In the genomic region with DNA sequence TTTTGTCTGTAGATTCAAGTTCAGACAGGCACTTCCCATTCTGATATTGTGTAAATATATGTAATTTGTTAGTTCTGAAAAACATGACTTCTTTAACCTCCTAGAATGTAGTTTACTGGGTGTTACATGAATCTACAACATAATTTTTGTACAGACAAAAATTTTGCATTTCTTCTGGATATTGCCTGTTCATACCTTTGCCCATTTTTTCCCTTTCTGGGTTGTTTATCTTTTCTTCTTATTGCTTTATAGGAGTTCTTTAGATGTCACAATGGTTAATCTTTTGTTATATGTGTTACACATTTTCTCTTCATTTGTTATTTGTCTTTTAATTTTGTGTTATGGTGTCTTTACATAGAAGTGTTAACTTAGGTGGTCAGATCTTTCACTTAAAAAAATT, we compare ENCODE assay signal across 5 cellular contexts. TPM values are rescaled to one million over a fixed set of nuclear protein-coding genes. Genes with fewer than 3 reads are reported as not detected.
DNase-seq lines count a peak whose midpoint lies in the region; ATAC-seq, FAIRE-seq and TF ChIP-seq lines count a peak whose summit lies in the region.
"Not testable (repeated sequence)": the region's sequence is repeated elsewhere in the genome, so short reads cannot be mapped to it uniquely, and the experiment has no call there.

No MANE protein-coding gene starts in this region.

- TF ChIP-seq RAD21 in K562 (CRISPR knock-in tag; conservative IDR thresholded peaks at IDR 0.05 in 1 of 2, IDR thresholded peaks at IDR 0.05 in 1 of 2), result not testable (repeated sequence)

- intact Hi-C loops in K562 (cut with micrococcal nuclease); kidney (cut with DNase I): not testable (repeated sequence)

- not testable (repeated sequence) for BruUV-seq in K562 (replicated peaks; lab: Mats Ljungman, UMichigan)

- ATAC-seq in K562, result not testable (repeated sequence)

- H2AFZ ChIP-seq in K562 (ENCODE audit: low read depth, low read length), result not testable (repeated sequence)

- CTCF ChIA-PET in K562 (lab: Yijun Ruan, JAX; ENCODE audit: low intra/inter-chr PET ratio), result not testable (repeated sequence)

- DNase-seq in RCC 7860 (ENCODE audit: low spot score); K562 (ENCODE audit: extremely low read depth in 1 of 4, low spot score in 3 of 4); frontal cortex (ENCODE audit: low spot score in 2 of 2); kidney: not testable (repeated sequence)

- H4K20me1 ChIP-seq in K562 (replicated peaks; ENCODE audit: control insufficient read depth, insufficient read depth, low read length), result not testable (repeated sequence)

- POLR2A ChIA-PET in K562 (lab: Yijun Ruan, JAX), result not testable (repeated sequence)

- TF ChIP-seq POLR2A in K562 (conservative IDR thresholded peaks at IDR 0.05), result not testable (repeated sequence)

- H3K27ac ChIP-seq in K562 (ENCODE audit: extremely low read depth, low read depth, low read length); kidney (ENCODE audit: low read depth in 2 of 2, low read length in 2 of 2): not testable (repeated sequence)

- TF ChIP-seq CTCF in K562 (IDR thresholded peaks at IDR 0.05 in 2 of 3, conservative IDR thresholded peaks at IDR 0.05 in 1 of 3; ENCODE audit: insufficient read depth in 2 of 3, low read depth in 1 of 3, low read length in 3 of 3); kidney (IDR thresholded peaks at IDR 0.05; ENCODE audit: borderline replicate concordance, extremely low read depth, insufficient read depth): not testable (repeated sequence)

- not testable (repeated sequence) for H3K9me1 ChIP-seq in K562 (ENCODE audit: control insufficient read depth, insufficient read depth, low read length)

- FAIRE-seq in G401.6 (lab: Jason Lieb, UNC), result peak; percentile 40
- peak; percentile 70 for FAIRE-seq in RCC 7860 (lab: Jason Lieb, UNC)
- peak; percentile 60 for FAIRE-seq in K562 (lab: Jason Lieb, UNC)
- FAIRE-seq in frontal cortex (lab: Jason Lieb, UNC), result peak; percentile 24
- FAIRE-seq in kidney (lab: Jason Lieb, UNC), result peak; percentile 85

- not testable (repeated sequence) for H3K9ac ChIP-seq in K562 (ENCODE audit: insufficient read depth in 1 of 2, low read depth in 2 of 2, low read length in 2 of 2); kidney (ENCODE audit: low read length in 2 of 2)

- not testable (repeated sequence) for H3K4me2 ChIP-seq in K562 (ENCODE audit: insufficient read depth, low read length)

- H3K36me3 ChIP-seq in K562 (ENCODE audit: control insufficient read depth, insufficient read depth, low read length); kidney (ENCODE audit: control insufficient read depth in 1 of 2, insufficient read depth in 2 of 2, low read length in 2 of 2): not testable (repeated sequence)

- TF ChIP-seq EP300 in K562 (IDR thresholded peaks at IDR 0.05; ENCODE audit: low read length), result not testable (repeated sequence)

- in situ Hi-C loops in K562 (cut with MboI), result not testable (repeated sequence)

- H3K79me2 ChIP-seq in K562 (ENCODE audit: control insufficient read depth, insufficient read depth, low read length), result peaks cover 34% of the 10 kb centered on the region

- H3K4me1 ChIP-seq in K562 (replicated peaks in 1 of 2; ENCODE audit: control insufficient read depth in 2 of 2, insufficient read depth in 2 of 2, low read length in 2 of 2); kidney (ENCODE audit: control insufficient read depth in 1 of 2, insufficient read depth in 1 of 2, low read depth in 1 of 2, low read length in 2 of 2): not testable (repeated sequence)

- not testable (repeated sequence) for H3K9me3 ChIP-seq in K562 (replicated peaks; ENCODE audit: control insufficient read depth, insufficient read depth, low read depth, low read length); kidney (ENCODE audit: control insufficient read depth in 1 of 2, low read length in 2 of 2)

- H3K4me3 ChIP-seq in K562; kidney (ENCODE audit: low read length in 2 of 2): not testable (repeated sequence)

- H3K27me3 ChIP-seq in K562 (ENCODE audit: control insufficient read depth in 2 of 2, insufficient read depth in 2 of 2, low read length in 2 of 2), result not testable (repeated sequence)

TF ChIP-seq in K562, 482 proteins besides CTCF, POLR2A, EP300 and RAD21:
- TF ChIP-seq, protein P1, sequence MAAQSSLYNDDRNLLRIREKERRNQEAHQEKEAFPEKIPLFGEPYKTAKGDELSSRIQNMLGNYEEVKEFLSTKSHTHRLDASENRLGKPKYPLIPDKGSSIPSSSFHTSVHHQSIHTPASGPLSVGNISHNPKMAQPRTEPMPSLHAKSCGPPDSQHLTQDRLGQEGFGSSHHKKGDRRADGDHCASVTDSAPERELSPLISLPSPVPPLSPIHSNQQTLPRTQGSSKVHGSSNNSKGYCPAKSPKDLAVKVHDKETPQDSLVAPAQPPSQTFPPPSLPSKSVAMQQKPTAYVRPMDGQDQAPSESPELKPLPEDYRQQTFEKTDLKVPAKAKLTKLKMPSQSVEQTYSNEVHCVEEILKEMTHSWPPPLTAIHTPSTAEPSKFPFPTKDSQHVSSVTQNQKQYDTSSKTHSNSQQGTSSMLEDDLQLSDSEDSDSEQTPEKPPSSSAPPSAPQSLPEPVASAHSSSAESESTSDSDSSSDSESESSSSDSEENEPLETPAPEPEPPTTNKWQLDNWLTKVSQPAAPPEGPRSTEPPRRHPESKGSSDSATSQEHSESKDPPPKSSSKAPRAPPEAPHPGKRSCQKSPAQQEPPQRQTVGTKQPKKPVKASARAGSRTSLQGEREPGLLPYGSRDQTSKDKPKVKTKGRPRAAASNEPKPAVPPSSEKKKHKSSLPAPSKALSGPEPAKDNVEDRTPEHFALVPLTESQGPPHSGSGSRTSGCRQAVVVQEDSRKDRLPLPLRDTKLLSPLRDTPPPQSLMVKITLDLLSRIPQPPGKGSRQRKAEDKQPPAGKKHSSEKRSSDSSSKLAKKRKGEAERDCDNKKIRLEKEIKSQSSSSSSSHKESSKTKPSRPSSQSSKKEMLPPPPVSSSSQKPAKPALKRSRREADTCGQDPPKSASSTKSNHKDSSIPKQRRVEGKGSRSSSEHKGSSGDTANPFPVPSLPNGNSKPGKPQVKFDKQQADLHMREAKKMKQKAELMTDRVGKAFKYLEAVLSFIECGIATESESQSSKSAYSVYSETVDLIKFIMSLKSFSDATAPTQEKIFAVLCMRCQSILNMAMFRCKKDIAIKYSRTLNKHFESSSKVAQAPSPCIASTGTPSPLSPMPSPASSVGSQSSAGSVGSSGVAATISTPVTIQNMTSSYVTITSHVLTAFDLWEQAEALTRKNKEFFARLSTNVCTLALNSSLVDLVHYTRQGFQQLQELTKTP (IDR thresholded peaks at IDR 0.05; ENCODE audit: low read depth in 1 of 2, partially characterized antibody in 2 of 2), result peak in 1 of 2 experiments; percentile 98
- peak in 1 of 2 experiments; percentile 34; a peak in 1 of 4 replicates for TF ChIP-seq TRIM24 (IDR thresholded peaks at IDR 0.05)

RNA-seq across cellular contexts. Expression of gene ERV3-1, which starts 44.7 kb away (rescaled TPM):
- 63.4 and 111 TPM in 2 replicates for total RNA-seq in K562 (2011; cell fraction: chromatin; rRNA removed; ENCODE audit: low replicate concordance)
- 46.4 and 53.8 TPM in 2 replicates for total RNA-seq in K562 (2011; cell fraction: nucleolus; rRNA removed)
- total RNA-seq in K562 (2011; cell fraction: nucleoplasm; rRNA removed), result 86.2 and 152 TPM in 2 replicates
- total RNA-seq in K562 (2014; rRNA removed) (13.9 and 15.6 TPM in 2 replicates), K562 (2014; rRNA removed; fragmentation: Illumina TruSeq; extraction: Trizol) (22.0 TPM in 2 replicates), K562 (2015; rRNA removed; fragmentation: Illumina TruSeq; extraction: Trizol) (21.2 and 23.6 TPM in 2 replicates), K562 (2021) (15.7 and 18.4 TPM in 2 replicates), frontal cortex (14.3 TPM), kidney (15.2 TPM)
- polyA plus RNA-seq in K562 (2011; rRNA removed) (27.2 and 30.0 TPM in 2 replicates), K562 (2014; fragmentation: Illumina TruSeq; extraction: Trizol) (22.0 and 25.6 TPM in 2 replicates), K562 (2014; fragmentation: Nextera tagmentation; extraction: Ambion mirVana) (10 to 100 TPM; 10.2 to 13.7 TPM), K562 (2014; rRNA removed) (24.2 and 27.5 TPM in 2 replicates), kidney (ENCODE audit: insufficient read depth, low read depth, low replicate concordance) (6.5 TPM)
- polyA plus RNA-seq in K562 (2011; cell fraction: cytosol; rRNA removed), result 6.5 and 14.5 TPM in 2 replicates
- polyA plus RNA-seq in K562 (2011; cell fraction: nucleus; rRNA removed), result 77.7 and 109 TPM in 2 replicates
- 15.4 and 70.9 TPM in 2 replicates for polyA plus RNA-seq in K562 (2012)
- polyA minus RNA-seq in K562 (2011; rRNA and poly(A)+ RNA removed), result 27.6 and 30.0 TPM in 2 replicates
- 12.8 and 14.7 TPM in 2 replicates for polyA minus RNA-seq in K562 (2011; cell fraction: cytosol; rRNA and poly(A)+ RNA removed)
- polyA minus RNA-seq in K562 (2011; cell fraction: nucleus; rRNA and poly(A)+ RNA removed), result 61.4 and 77.4 TPM in 2 replicates
